In genomic region chr11:94922675-94923347, GRCh38 we compare ENCODE assay signal across 1 cellular context.
TF ChIP-seq lines count a peak whose summit lies in the region.

No MANE protein-coding gene starts in this region.

TF ChIP-seq in WTC11, 78 proteins besides CTCF, POLR2A, EP300 and RAD21 (continued from another document):
- no peak for TF ChIP-seq CDX4 (CRISPR knock-in tag; IDR thresholded peaks at IDR 0.05; ENCODE audit: borderline replicate concordance)
- TF ChIP-seq ATF2 (CRISPR knock-in tag; IDR thresholded peaks at IDR 0.05; ENCODE audit: borderline replicate concordance, low read depth), result no peak
- TF ChIP-seq PRDM15 (CRISPR knock-in tag; IDR thresholded peaks at IDR 0.05), result no peak
